11 cellular contexts compared by ENCODE assay signal in the genomic region with DNA sequence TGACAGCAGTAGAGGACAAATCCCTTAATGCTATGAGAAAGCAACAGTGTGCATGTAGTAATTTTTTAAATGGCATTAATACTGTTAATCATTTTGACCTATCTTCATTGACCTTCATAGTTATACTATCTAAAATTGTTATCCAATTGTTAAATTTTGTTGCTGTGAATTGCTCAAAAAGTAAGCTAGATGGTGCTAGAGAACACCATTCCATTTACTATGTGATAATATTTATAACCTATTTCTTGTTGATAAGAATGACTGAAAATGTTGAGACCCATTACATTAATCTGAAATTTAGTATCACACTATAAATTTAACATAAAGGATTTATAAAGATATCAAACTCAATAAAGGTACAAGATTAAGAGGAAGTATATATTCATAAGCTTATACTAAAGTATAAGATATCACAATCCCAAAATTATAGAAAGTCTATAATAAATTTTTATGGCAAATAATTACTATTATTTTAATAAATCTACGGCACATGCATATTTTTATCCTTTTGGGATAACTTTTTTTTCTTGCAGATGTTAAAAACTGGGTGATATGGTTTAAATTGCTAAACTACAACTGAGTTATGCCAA.
DNase-seq lines count a peak whose midpoint lies in the region; ATAC-seq and TF ChIP-seq lines count a peak whose summit lies in the region.
"Had no signal": no experiment of that assay in that cellular context is flagged by ENCODE, and none has a peak within 500 bp of the region (broad histone marks: within the 10 kb centered on the region; RNA-seq: fewer than 3 reads in every experiment).

No MANE protein-coding gene starts in this region.

- CTCF ChIA-PET in activated naive CD4-positive, alpha-beta T cell treated with anti-CD3 and anti-CD28 coated beads, Interleukin-2, amount 10 ng/mL, durations not matched to agents 7 days and 5 days (lab: Charles Lee) = no interaction called here

- DNase-seq in SIG-M5 treated with dmso at 0.1 percent for 504 hours (lab: John Stamatoyannopoulos, UW; ENCODE audit: unreplicated experiment) = peak; percentile 3
- no peak for DNase-seq in SIG-M5 (lab: John Stamatoyannopoulos, UW)
- peak; percentile 50 for DNase-seq in RKO (ENCODE audit: low spot score)
- peak; percentile 47 for DNase-seq in fibroblast of mammary gland (ENCODE audit: low read depth)
- DNase-seq in tibial nerve (ENCODE audit: low spot score in 2 of 2) = no peak
- no peak for DNase-seq in activated naive CD4-positive, alpha-beta T cell treated with anti-CD3 and anti-CD28 coated beads, Interleukin-2, amount 10 ng/mL, durations not matched to agents 7 days and 5 days
- no peak for DNase-seq in stimulated activated CD4-positive, alpha-beta T cell treated with anti-CD3 and anti-CD28 coated beads, Interleukin-4, amount 100 ng/mL, for 1 hour
- DNase-seq: posterior cingulate gyrus had no signal

- H3K36me3 Mint-ChIP-seq in activated naive CD4-positive, alpha-beta T cell treated with anti-CD3 and anti-CD28 coated beads, Interleukin-2, amount 10 ng/mL, durations not matched to agents 7 days and 5 days = no peaks in the 10 kb centered on the region

- no peaks in the 10 kb centered on the region for H3K4me1 Mint-ChIP-seq in activated naive CD4-positive, alpha-beta T cell treated with anti-CD3 and anti-CD28 coated beads, Interleukin-2, amount 10 ng/mL, durations not matched to agents 7 days and 5 days
- H3K4me1 Mint-ChIP-seq: central memory CD8-positive, alpha-beta T cell had no signal

- no peaks in the 10 kb centered on the region for H3K4me1 ChIP-seq in tibial nerve
- H3K4me1 ChIP-seq: SJSA1 had no signal

- no peak for ATAC-seq in HG02970 (IDR thresholded peaks at IDR 0.05; ENCODE audit: low FRiP score, unreplicated experiment)

- TF ChIP-seq CTCF in fibroblast of mammary gland (conservative IDR thresholded peaks at IDR 0.05; ENCODE audit: control insufficient read depth, insufficient read depth, low read depth, low read length) (peak; percentile 63), tibial nerve (IDR thresholded peaks at IDR 0.05) (peak in 4 of 5 experiments; percentile 9 to 55 (median 22))

- H3K27ac ChIP-seq in tibial nerve = no peak overlapping the region
- H3K27ac ChIP-seq: SJSA1 had no signal

- no peak for TF ChIP-seq EP300 in tibial nerve (IDR thresholded peaks at IDR 0.05)

- TF ChIP-seq POLR2A in tibial nerve (IDR thresholded peaks at IDR 0.05) = no peak

- no peaks in the 10 kb centered on the region for H3K27me3 Mint-ChIP-seq in activated naive CD4-positive, alpha-beta T cell treated with anti-CD3 and anti-CD28 coated beads, Interleukin-2, amount 10 ng/mL, durations not matched to agents 7 days and 5 days
- H3K27me3 Mint-ChIP-seq: central memory CD8-positive, alpha-beta T cell had no signal

- H3K4me3 Mint-ChIP-seq in activated naive CD4-positive, alpha-beta T cell treated with anti-CD3 and anti-CD28 coated beads, Interleukin-2, amount 10 ng/mL, durations not matched to agents 7 days and 5 days = no peak overlapping the region
- H3K4me3 Mint-ChIP-seq: central memory CD8-positive, alpha-beta T cell had no signal

- no peaks in the 10 kb centered on the region for H3K27me3 ChIP-seq in tibial nerve
- H3K27me3 ChIP-seq: SJSA1 had no signal

- H3K9me3 ChIP-seq in tibial nerve = no peaks in the 10 kb centered on the region
- H3K9me3 ChIP-seq: SJSA1 had no signal

- H3K4me3 ChIP-seq in fibroblast of mammary gland (ENCODE audit: control insufficient read depth, low read depth, low read length) (no peak overlapping the region), tibial nerve (no peak overlapping the region)
- H3K4me3 ChIP-seq: SJSA1 had no signal

- no peak overlapping the region for H3K27ac Mint-ChIP-seq in activated naive CD4-positive, alpha-beta T cell treated with anti-CD3 and anti-CD28 coated beads, Interleukin-2, amount 10 ng/mL, durations not matched to agents 7 days and 5 days

- no peaks in the 10 kb centered on the region for H3K36me3 ChIP-seq in tibial nerve
- H3K36me3 ChIP-seq: SJSA1 had no signal

- WGBS in tibial nerve, 2 donors = 69 to 71% methylated on average over 1 of the region's 1 CpG

- no peaks in the 10 kb centered on the region for H3K9me3 Mint-ChIP-seq in activated naive CD4-positive, alpha-beta T cell treated with anti-CD3 and anti-CD28 coated beads, Interleukin-2, amount 10 ng/mL, durations not matched to agents 7 days and 5 days

Comparison
In these comparisons a context has a peak if more than half of its experiments do, and no peak if none do; other contexts are left out.
1. DNase-seq: peak in SIG-M5 treated with dmso at 0.1 percent for 504 hours (single experiment), RKO (single experiment) and fibroblast of mammary gland (single experiment); none in SIG-M5 (single experiment), tibial nerve (0 of 2), activated naive CD4-positive, alpha-beta T cell treated with anti-CD3 and anti-CD28 coated beads, Interleukin-2, amount 10 ng/mL, durations not matched to agents 7 days and 5 days (single experiment) and stimulated activated CD4-positive, alpha-beta T cell treated with anti-CD3 and anti-CD28 coated beads, Interleukin-4, amount 100 ng/mL, for 1 hour (single experiment).